In genomic region chr11:107579169-107579568, GRCh38 we compare ENCODE assay signal across 5 cellular contexts. TPM values are rescaled to one million over a fixed set of nuclear protein-coding genes. Genes with fewer than 3 reads are reported as not detected.
"Had no signal": no experiment of that assay in that cellular context is flagged by ENCODE, and none has a peak within 500 bp of the region (broad histone marks: within the 10 kb centered on the region; RNA-seq: fewer than 3 reads in every experiment).

No MANE protein-coding gene starts in this region.

RNA-seq across cellular contexts. Expression of gene ELMOD1, which starts 11.8 kb away (rescaled TPM):
- total RNA-seq: liver; mucosa of gallbladder; naive thymus-derived CD4-positive, alpha-beta T cell; naive thymus-derived CD8-positive, alpha-beta T cell had no signal
- polyA plus RNA-seq: immature natural killer cell; naive thymus-derived CD4-positive, alpha-beta T cell; naive thymus-derived CD8-positive, alpha-beta T cell had no signal
